ENCODE assay signal across 12 cellular contexts in the genomic region with DNA sequence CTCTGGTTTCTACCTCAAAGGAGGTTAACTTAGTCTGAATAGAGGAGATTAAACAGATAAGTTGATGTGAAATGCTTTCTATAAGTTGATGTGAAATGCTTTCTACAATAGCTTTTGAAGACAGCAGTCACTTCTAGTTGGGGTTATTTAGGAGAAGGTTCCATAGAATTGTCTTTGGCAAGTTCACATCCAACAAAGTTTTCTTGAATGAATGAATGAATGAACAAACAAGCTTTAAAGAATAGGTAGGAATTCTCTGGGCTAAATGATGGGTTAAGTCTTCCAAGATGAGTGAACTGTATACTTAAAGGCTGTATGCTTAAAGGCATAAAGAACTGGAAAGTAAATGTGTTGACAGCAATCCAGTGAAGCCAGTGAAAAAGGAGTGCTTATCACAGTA. TPM values are rescaled to one million over a fixed set of nuclear protein-coding genes. Genes with fewer than 3 reads are reported as not detected.
A peak's percentile ranks its signal among the peaks of the same experiment; 100 is the strongest.
DNase-seq lines count a peak whose midpoint lies in the region; ATAC-seq and TF ChIP-seq lines count a peak whose summit lies in the region.
"Had no signal": no experiment of that assay in that cellular context is flagged by ENCODE, and none has a peak within 500 bp of the region (broad histone marks: within the 10 kb centered on the region; RNA-seq: fewer than 3 reads in every experiment).

No MANE protein-coding gene starts in this region.

- H3K9me2 ChIP-seq in PC-9 (ENCODE audit: insufficient read depth), result no peaks in the 10 kb centered on the region

- H3K9me3 Mint-ChIP-seq in T-helper 1 cell treated with Interleukin-12 subunit alpha and Interleukin-12 subunit beta and Interleukin-4 antibody, amounts not matched to agents 30 μg/mL and 1 μg/mL, for 36 hours, result no peaks in the 10 kb centered on the region
- no peaks in the 10 kb centered on the region for H3K9me3 Mint-ChIP-seq in endodermal cell

- CTCF ChIA-PET in PC-9 (lab: Charles Lee), result no interaction called here

- no peak overlapping the region for H2AFZ ChIP-seq in PC-9

- peaks cover 15% of the 10 kb centered on the region; the same call in 1 of the 2 replicates for H3K4me1 ChIP-seq in PC-9 (replicated peaks; ENCODE audit: insufficient read depth)
- no peaks in the 10 kb centered on the region for H3K4me1 ChIP-seq in endodermal cell (ENCODE audit: control insufficient read depth, insufficient read depth, low read length)
- H3K4me1 ChIP-seq in psoas muscle, result peaks cover 21% of the 10 kb centered on the region

- H3K27me3 ChIP-seq in PC-9 (ENCODE audit: insufficient read depth, low read depth) (no peaks in the 10 kb centered on the region), endodermal cell (ENCODE audit: control insufficient read depth, insufficient read depth, low read length, poor library complexity, severe bottlenecking) (peaks cover 5% of the 10 kb centered on the region), psoas muscle (ENCODE audit: insufficient read depth in 3 of 3, low read length in 2 of 3) (no peaks in the 10 kb centered on the region)

- H3K36me3 ChIP-seq in PC-9 (ENCODE audit: low read depth) (no peaks in the 10 kb centered on the region; the same call in 1 of the 2 replicates), endodermal cell (ENCODE audit: control insufficient read depth, insufficient read depth, low read length) (peaks cover 33% of the 10 kb centered on the region), psoas muscle (ENCODE audit: insufficient read depth in 1 of 2, low read depth in 1 of 2) (peaks cover 0 to 19% of the 10 kb centered on the region in 2 donors)

- no TSS peak for BruUV-seq in PC-9 (replicated peaks; lab: Mats Ljungman, UMichigan)

- H3K4me3 Mint-ChIP-seq in T-helper 1 cell treated with Interleukin-12 subunit alpha and Interleukin-12 subunit beta and Interleukin-4 antibody, amounts not matched to agents 30 μg/mL and 1 μg/mL, for 36 hours, result peak overlapping the region; percentile 95
- H3K4me3 Mint-ChIP-seq in endodermal cell, result peak overlapping the region; percentile 98

- intact Hi-C loops in PC-9 (cut with micrococcal nuclease; ENCODE audit: unreplicated experiment), result no loop called here
- intact Hi-C loops in psoas muscle (cut with DNase I), result loop anchor here (2.0 to 5.0 kb wide), 4 partner anchors 19 to 316 kb away; a partner anchor contains a TSS

- peaks cover 8% of the 10 kb centered on the region for H3F3A ChIP-seq in PC-9 (ENCODE audit: insufficient read depth, low read depth)

- peak overlapping the region; percentile 43 for H3K27ac Mint-ChIP-seq in T-helper 1 cell treated with Interleukin-12 subunit alpha and Interleukin-12 subunit beta and Interleukin-4 antibody, amounts not matched to agents 30 μg/mL and 1 μg/mL, for 36 hours
- H3K27ac Mint-ChIP-seq in endodermal cell, result no peak overlapping the region

- TF ChIP-seq CTCF in PC-9 (conservative IDR thresholded peaks at IDR 0.05) (no peak), endodermal cell (conservative IDR thresholded peaks at IDR 0.05) (no peak), psoas muscle (IDR thresholded peaks at IDR 0.05) (no peak)

- POLR2A ChIA-PET in PC-9 (lab: Charles Lee; ENCODE audit: unreplicated experiment), result no interaction called here

- peaks cover 44% of the 10 kb centered on the region for H3K79me2 ChIP-seq in PC-9 (ENCODE audit: low read depth)

- H3K9ac ChIP-seq in endodermal cell (ENCODE audit: extremely low read depth, low read length, poor library complexity, severe bottlenecking), result no peak overlapping the region

- H3K9me3 ChIP-seq in PC-9 (ENCODE audit: insufficient read depth, low read depth) (no peaks in the 10 kb centered on the region), endodermal cell (ENCODE audit: control insufficient read depth, low read length) (no peaks in the 10 kb centered on the region), psoas muscle (no peaks in the 10 kb centered on the region)

- H3K4me3 ChIP-seq in PC-9 (peak overlapping the region; percentile 100), endodermal cell (ENCODE audit: low read length) (peak overlapping the region; percentile 96), psoas muscle (peak overlapping the region; percentile 92)

- H3K4me1 Mint-ChIP-seq in T-helper 1 cell treated with Interleukin-12 subunit alpha and Interleukin-12 subunit beta and Interleukin-4 antibody, amounts not matched to agents 30 μg/mL and 1 μg/mL, for 36 hours (ENCODE audit: low read depth), result peaks cover 40% of the 10 kb centered on the region
- peaks cover 11% of the 10 kb centered on the region for H3K4me1 Mint-ChIP-seq in endodermal cell

- peaks cover 10% of the 10 kb centered on the region for H3K36me3 Mint-ChIP-seq in T-helper 1 cell treated with Interleukin-12 subunit alpha and Interleukin-12 subunit beta and Interleukin-4 antibody, amounts not matched to agents 30 μg/mL and 1 μg/mL, for 36 hours (ENCODE audit: low read depth)
- peaks cover 25% of the 10 kb centered on the region for H3K36me3 Mint-ChIP-seq in endodermal cell (ENCODE audit: low read depth)

- H3K4me2 ChIP-seq in PC-9, result peak overlapping the region; percentile 89

- H3K27me3 Mint-ChIP-seq in T-helper 1 cell treated with Interleukin-12 subunit alpha and Interleukin-12 subunit beta and Interleukin-4 antibody, amounts not matched to agents 30 μg/mL and 1 μg/mL, for 36 hours (ENCODE audit: low read depth), result peaks cover 9% of the 10 kb centered on the region
- peaks cover 18% of the 10 kb centered on the region for H3K27me3 Mint-ChIP-seq in endodermal cell (ENCODE audit: insufficient read depth)

- ATAC-seq in psoas muscle (no peak), GM18502 (IDR thresholded peaks at IDR 0.05; ENCODE audit: poor library complexity, unreplicated experiment) (no peak), HG03442 (IDR thresholded peaks at IDR 0.05; ENCODE audit: unreplicated experiment) (no peak)
- ATAC-seq: left ventricle myocardium superior had no signal

- H4K20me1 ChIP-seq in PC-9 (ENCODE audit: insufficient read depth), result peaks cover 16% of the 10 kb centered on the region; the same call in 1 of the 2 replicates

- H3K27ac ChIP-seq in PC-9, result no peak overlapping the region; the same call in 1 of the 2 replicates
- no peak overlapping the region for H3K27ac ChIP-seq in endodermal cell (ENCODE audit: low read depth, low read length)
- H3K27ac ChIP-seq in psoas muscle, result no peak overlapping the region

- no peak for DNase-seq in T-helper 1 cell
- no peak for DNase-seq in PC-9
- no peak for DNase-seq in endodermal cell
- DNase-seq in psoas muscle, result no peak
- DNase-seq in glomerular visceral epithelial cell (ENCODE audit: extremely low spot score), result no peak
- DNase-seq: 8988T, left ventricle myocardium superior, NCI-H1417, T-helper 9 cell had no signal

RNA-seq across cellular contexts. Expression of a gene that starts 1.9 kb away (rescaled TPM):
- total RNA-seq in PC-9 (2021) (39.6 and 47.1 TPM in 2 replicates), endodermal cell (10 to 100 TPM; 52.8 to 53.0 TPM), psoas muscle (10 to 100 TPM; 24.9 to 30.1 (median 28.5) TPM)
- 31.7 TPM for polyA plus RNA-seq in endodermal cell (2013, experiment 1 of 2)
- polyA plus RNA-seq in endodermal cell (2013, experiment 2 of 2), result 30.3 TPM
- 10 to 100 TPM in 1 of 3 donors, 1 to 10 TPM in 2; 5.3 to 16.4 (median 8.3) TPM for polyA plus RNA-seq in psoas muscle

RNA-seq across cellular contexts. Expression of a gene that starts 18.5 kb away (rescaled TPM):
- total RNA-seq in PC-9 (2021) (12.5 and 16.7 TPM in 2 replicates), endodermal cell (10 to 100 TPM in 1 of 2 donors, 1 to 10 TPM in 1; 8.6 to 11.0 TPM), psoas muscle (10 to 100 TPM; 41.3 to 68.1 (median 54.7) TPM)
- polyA plus RNA-seq in endodermal cell (2013, experiment 1 of 2), result 5.3 TPM
- polyA plus RNA-seq in endodermal cell (2013, experiment 2 of 2), result 6.1 TPM
- polyA plus RNA-seq in psoas muscle, result 10 to 100 TPM; 48.1 to 97.9 (median 72.8) TPM
